In genomic region chr22:44991218-44991617, GRCh38 we compare ENCODE assay signal across 16 cellular contexts. TPM values are rescaled to one million over a fixed set of nuclear protein-coding genes. Genes with fewer than 3 reads are reported as not detected.
A peak's percentile ranks its signal among the peaks of the same experiment; 100 is the strongest.
DNase-seq lines count a peak whose midpoint lies in the region; ATAC-seq and TF ChIP-seq lines count a peak whose summit lies in the region.
"Had no signal": no experiment of that assay in that cellular context is flagged by ENCODE, and none has a peak within 500 bp of the region (broad histone marks: within the 10 kb centered on the region; RNA-seq: fewer than 3 reads in every experiment).

No MANE protein-coding gene starts in this region.

- no CpG with 5 or more reads among the region's 10 CpGs for WGBS in H9 (ENCODE audit: extremely low coverage, insufficient read length, low lambda C conversion rate)

- no peak overlapping the region for H3K4me2 ChIP-seq in H9 (ENCODE audit: insufficient read depth, insufficient read length, low read length)

- intact Hi-C loops in lower lobe of right lung (cut with DNase I) = no loop called here

- H4K5ac ChIP-seq in H9 (ENCODE audit: insufficient read length, low read depth, low read length) = no peak overlapping the region

- H3T11ph ChIP-seq in H9 (ENCODE audit: low read length) = no peak overlapping the region

- H2AFZ ChIP-seq in H9 (ENCODE audit: low read length) = no peak overlapping the region
- H2AFZ ChIP-seq: GM23248 had no signal

- H3K4me1 Mint-ChIP-seq in H9 = peaks cover 5 to 17% of the 10 kb centered on the region in 2 experiments
- peaks cover 46% of the 10 kb centered on the region for H3K4me1 Mint-ChIP-seq in WTC11
- peaks cover 22% of the 10 kb centered on the region for H3K4me1 Mint-ChIP-seq in neural crest cell
- H3K4me1 Mint-ChIP-seq in mesothelial cell of epicardium = peaks cover 1% of the 10 kb centered on the region
- H3K4me1 Mint-ChIP-seq: CD4-positive, alpha-beta memory T cell had no signal

- H3K4ac ChIP-seq in H9 (ENCODE audit: low read depth, low read length) = no peak overlapping the region

- DNase-seq in H9 = no peak
- no peak for DNase-seq in WTC11 (ENCODE audit: low spot score)
- DNase-seq in neural crest cell (ENCODE audit: low read depth, low spot score) = no peak
- DNase-seq in lower lobe of right lung = no peak
- DNase-seq in mesothelial cell of epicardium (ENCODE audit: low spot score in 2 of 2, unreplicated experiment in 2 of 2) = no peak
- DNase-seq: C1 segment of cervical spinal cord; Calu3; CD4-positive, alpha-beta memory T cell; COR-L47; DMS53; DMS79 treated with DMSO at 0.1 percent for 48 hours; GF-D8; GM23248; HCEC 1CT had no signal

- H4K91ac ChIP-seq in H9 (ENCODE audit: insufficient read length, low read depth, low read length) = no peak overlapping the region

- H3K4me3 Mint-ChIP-seq in H9 (no peak overlapping the region), WTC11 (no peak overlapping the region), neural crest cell (no peak overlapping the region), mesothelial cell of epicardium (no peak overlapping the region)
- H3K4me3 Mint-ChIP-seq: CD4-positive, alpha-beta memory T cell had no signal

- H3K79me1 ChIP-seq in H9 (ENCODE audit: insufficient read depth, low read depth, low read length, poor library complexity, severe bottlenecking) = peaks cover 4% of the 10 kb centered on the region

- H2BK5ac ChIP-seq in H9 (ENCODE audit: insufficient read length, low read length) = no peak overlapping the region

- H3K4me1 ChIP-seq in H9 (ENCODE audit: insufficient read depth, low read length) (no peaks in the 10 kb centered on the region), lower lobe of right lung (no peaks in the 10 kb centered on the region)

- no peak overlapping the region for H3K9ac ChIP-seq in H9 (ENCODE audit: extremely low read depth, insufficient read length, low read length)
- H3K9ac ChIP-seq: GM23248 had no signal

- H4K8ac ChIP-seq in H9 (replicated peaks; ENCODE audit: insufficient read length, low read depth, low read length) = no peak overlapping the region

- H3K27me3 Mint-ChIP-seq in H9 (ENCODE audit: low read depth) (no peaks in the 10 kb centered on the region), WTC11 (ENCODE audit: low read depth) (no peaks in the 10 kb centered on the region), neural crest cell (ENCODE audit: low read depth) (no peaks in the 10 kb centered on the region), mesothelial cell of epicardium (ENCODE audit: low read depth) (peaks cover 2% of the 10 kb centered on the region)

- H3K9me3 Mint-ChIP-seq in H9 (no peaks in the 10 kb centered on the region; a peak in 1 of 5 replicates), WTC11 (no peaks in the 10 kb centered on the region), neural crest cell (no peaks in the 10 kb centered on the region), mesothelial cell of epicardium (no peaks in the 10 kb centered on the region)
- H3K9me3 Mint-ChIP-seq: CD4-positive, alpha-beta memory T cell had no signal

- no peak overlapping the region for H2BK15ac ChIP-seq in H9 (ENCODE audit: low read depth, low read length)

- no peak overlapping the region for H3K14ac ChIP-seq in H9 (ENCODE audit: insufficient read depth, low read length)

- H2BK20ac ChIP-seq in H9 (ENCODE audit: low read depth, low read length, poor library complexity, severe bottlenecking) = no peak overlapping the region

- POLR2A ChIA-PET in WTC11 (lab: Charles Lee) = interaction anchor here (0.5 to 1.1 kb wide), 2 partner anchors 17 to 619 kb away, joined by 3 read pairs; no protein-coding TSS in a partner anchor

- no peak overlapping the region for H2BK12ac ChIP-seq in H9 (ENCODE audit: insufficient read length, low read depth, low read length)

- H3K9me3 ChIP-seq in H9 (ENCODE audit: control insufficient read depth, low read depth, low read length) (no peaks in the 10 kb centered on the region), lower lobe of right lung (no peaks in the 10 kb centered on the region)

- CTCF ChIA-PET in WTC11 (lab: Charles Lee) = interaction anchor here (1.2 kb wide), 1 partner anchor 15 kb away, joined by 3 read pairs; no protein-coding TSS in a partner anchor

- H3K27ac Mint-ChIP-seq in H9 (peak overlapping the region in 2 of 3 experiments; percentile 14 to 33; a peak in 3 of 7 replicates), WTC11 (peak overlapping the region; percentile 47), neural crest cell (ENCODE audit: unreplicated experiment) (peak overlapping the region; percentile 13), mesothelial cell of epicardium (no peak overlapping the region)
- H3K27ac Mint-ChIP-seq: CD4-positive, alpha-beta memory T cell had no signal

- no peak overlapping the region for H2BK120ac ChIP-seq in H9 (ENCODE audit: low read depth, low read length, poor library complexity, severe bottlenecking)

- TF ChIP-seq CTCF in H9 (conservative IDR thresholded peaks at IDR 0.05) = no peak
- no peak for TF ChIP-seq CTCF in WTC11 (IDR thresholded peaks at IDR 0.05)
- TF ChIP-seq CTCF in neural crest cell (conservative IDR thresholded peaks at IDR 0.05) = no peak
- no peak for TF ChIP-seq CTCF in lower lobe of right lung (IDR thresholded peaks at IDR 0.05)
- TF ChIP-seq CTCF in mesothelial cell of epicardium (IDR thresholded peaks at IDR 0.05; ENCODE audit: unreplicated experiment) = no peak

- no peak overlapping the region for H3K27ac ChIP-seq in H9 (ENCODE audit: insufficient read length, low read depth, low read length)
- no peak overlapping the region for H3K27ac ChIP-seq in lower lobe of right lung
- H3K27ac ChIP-seq: GM23248 had no signal

- H4K20me1 ChIP-seq in H9 (ENCODE audit: control insufficient read depth, insufficient read depth, insufficient read length) = peaks cover 6% of the 10 kb centered on the region

- H3K56ac ChIP-seq in H9 (ENCODE audit: insufficient read length, low read depth, low read length) = no peak overlapping the region

- no peak overlapping the region for H3K18ac ChIP-seq in H9 (ENCODE audit: insufficient read length, low read depth, low read length)

- H3K36me3 Mint-ChIP-seq in H9 (ENCODE audit: insufficient read depth in 1 of 3, low read depth in 3 of 3) (peaks cover 24 to 59% (median 40%) of the 10 kb centered on the region in 3 experiments), WTC11 (peaks cover 42% of the 10 kb centered on the region), neural crest cell (ENCODE audit: low read depth) (peaks cover 12% of the 10 kb centered on the region), mesothelial cell of epicardium (peaks cover 3% of the 10 kb centered on the region)
- H3K36me3 Mint-ChIP-seq: CD4-positive, alpha-beta memory T cell had no signal

- H3K27me3 ChIP-seq in H9 (ENCODE audit: insufficient read depth, low read length) = no peaks in the 10 kb centered on the region
- H3K27me3 ChIP-seq in lower lobe of right lung (ENCODE audit: low read depth) = no peaks in the 10 kb centered on the region

- H2AK5ac ChIP-seq in H9 (ENCODE audit: insufficient read length, low read length) = no peak overlapping the region

- H3K79me2 ChIP-seq in H9 (ENCODE audit: insufficient read depth, low read length) = peaks cover 53% of the 10 kb centered on the region; the same call in 1 of the 2 replicates

- ATAC-seq in WTC11 = no peak
- ATAC-seq in GM18907 (IDR thresholded peaks at IDR 0.05; ENCODE audit: unreplicated experiment) = no peak
- ATAC-seq in lower lobe of right lung = no peak

- H3K36me3 ChIP-seq in lower lobe of right lung = no peaks in the 10 kb centered on the region

- H3K23ac ChIP-seq in H9 (ENCODE audit: insufficient read length, low read depth, low read length) = no peak overlapping the region

- no peaks in the 10 kb centered on the region for H3K23me2 ChIP-seq in H9 (ENCODE audit: insufficient read length, low read depth, low read length, poor library complexity, severe bottlenecking)

- no peak overlapping the region for H3K4me3 ChIP-seq in lower lobe of right lung
- H3K4me3 ChIP-seq: GM23248 had no signal

TF ChIP-seq in WTC11, 78 proteins besides CTCF, POLR2A, EP300 and RAD21 (continues in another document):
- no peak for TF ChIP-seq CBFB (CRISPR knock-in tag; IDR thresholded peaks at IDR 0.05; ENCODE audit: low read depth)
- no peak for TF ChIP-seq IRF2 (CRISPR knock-in tag; IDR thresholded peaks at IDR 0.05; ENCODE audit: borderline replicate concordance, low read depth)
- no peak for TF ChIP-seq CREB1 (CRISPR knock-in tag; IDR thresholded peaks at IDR 0.05)
- no peak for TF ChIP-seq ARID4B (CRISPR knock-in tag; IDR thresholded peaks at IDR 0.05; ENCODE audit: borderline replicate concordance)
- TF ChIP-seq TEAD1 (CRISPR knock-in tag; IDR thresholded peaks at IDR 0.05) = no peak
- TF ChIP-seq ZNF671 (CRISPR knock-in tag; IDR thresholded peaks at IDR 0.05) = no peak
- TF ChIP-seq NR1H2 (CRISPR knock-in tag; IDR thresholded peaks at IDR 0.05) = no peak

RNA-seq across cellular contexts. Expression of gene PHF21B, which starts 18.6 kb away (rescaled TPM):
- total RNA-seq in H9 (2021) (54.3 and 60.3 TPM in 2 replicates), WTC11 (2021) (90.6 to 107 TPM (median 92.5 TPM) in 3 replicates), neural crest cell (36.5 and 40.4 TPM in 2 replicates), lower lobe of right lung (not detected), mesothelial cell of epicardium (5.7 to 8.6 TPM (median 6.8 TPM) in 3 replicates)
- total RNA-seq: A172; Calu3; CD4-positive, alpha-beta memory T cell; GM23248 had no signal
